ENCODE assay signal across 2 cellular contexts in genomic region chr9:129038109-129038852, GRCh38.
TF ChIP-seq lines count a peak whose summit lies in the region.

No MANE protein-coding gene starts in this region.

TF ChIP-seq in K562, 482 proteins besides CTCF, POLR2A, EP300 and RAD21 (continues in another document):
- TF ChIP-seq MIER1 (IDR thresholded peaks at IDR 0.05; ENCODE audit: low read depth) (no peak), EGR1 (conservative IDR thresholded peaks at IDR 0.05) (peak; percentile 52), NCOA4 (IDR thresholded peaks at IDR 0.05; ENCODE audit: partially characterized antibody) (no peak), POLR2B (IDR thresholded peaks at IDR 0.05; ENCODE audit: low read depth, partially characterized antibody) (no peak), MCM3 (IDR thresholded peaks at IDR 0.05) (no peak), IFI16 (CRISPR knock-in tag; IDR thresholded peaks at IDR 0.05) (no peak), NRF1 (conservative IDR thresholded peaks at IDR 0.05 in 1 of 2, IDR thresholded peaks at IDR 0.05 in 1 of 2) (no peak), ZNF780A (CRISPR knock-in tag; IDR thresholded peaks at IDR 0.05) (no peak), KDM4B (IDR thresholded peaks at IDR 0.05; ENCODE audit: borderline replicate concordance in 2 of 2, low read depth in 1 of 2) (no peak), FOXK2 (conservative IDR thresholded peaks at IDR 0.05 in 1 of 2, IDR thresholded peaks at IDR 0.05 in 1 of 2; ENCODE audit: low read depth in 2 of 2) (no peak), ZMIZ1 (IDR thresholded peaks at IDR 0.05; ENCODE audit: low read depth in 2 of 2, low read length in 2 of 2) (no peak), TCF7L2 (IDR thresholded peaks at IDR 0.05; ENCODE audit: low read depth, low read length) (no peak), SIX5 (IDR thresholded peaks at IDR 0.05; ENCODE audit: borderline replicate concordance in 1 of 2, insufficient read depth in 1 of 2, low read depth in 1 of 2, low read length in 2 of 2) (no peak)
- TF ChIP-seq, protein P1, sequence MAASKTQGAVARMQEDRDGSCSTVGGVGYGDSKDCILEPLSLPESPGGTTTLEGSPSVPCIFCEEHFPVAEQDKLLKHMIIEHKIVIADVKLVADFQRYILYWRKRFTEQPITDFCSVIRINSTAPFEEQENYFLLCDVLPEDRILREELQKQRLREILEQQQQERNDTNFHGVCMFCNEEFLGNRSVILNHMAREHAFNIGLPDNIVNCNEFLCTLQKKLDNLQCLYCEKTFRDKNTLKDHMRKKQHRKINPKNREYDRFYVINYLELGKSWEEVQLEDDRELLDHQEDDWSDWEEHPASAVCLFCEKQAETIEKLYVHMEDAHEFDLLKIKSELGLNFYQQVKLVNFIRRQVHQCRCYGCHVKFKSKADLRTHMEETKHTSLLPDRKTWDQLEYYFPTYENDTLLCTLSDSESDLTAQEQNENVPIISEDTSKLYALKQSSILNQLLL (CRISPR knock-in tag; IDR thresholded peaks at IDR 0.05; ENCODE audit: borderline replicate concordance): no peak
- TF ChIP-seq, protein P2, sequence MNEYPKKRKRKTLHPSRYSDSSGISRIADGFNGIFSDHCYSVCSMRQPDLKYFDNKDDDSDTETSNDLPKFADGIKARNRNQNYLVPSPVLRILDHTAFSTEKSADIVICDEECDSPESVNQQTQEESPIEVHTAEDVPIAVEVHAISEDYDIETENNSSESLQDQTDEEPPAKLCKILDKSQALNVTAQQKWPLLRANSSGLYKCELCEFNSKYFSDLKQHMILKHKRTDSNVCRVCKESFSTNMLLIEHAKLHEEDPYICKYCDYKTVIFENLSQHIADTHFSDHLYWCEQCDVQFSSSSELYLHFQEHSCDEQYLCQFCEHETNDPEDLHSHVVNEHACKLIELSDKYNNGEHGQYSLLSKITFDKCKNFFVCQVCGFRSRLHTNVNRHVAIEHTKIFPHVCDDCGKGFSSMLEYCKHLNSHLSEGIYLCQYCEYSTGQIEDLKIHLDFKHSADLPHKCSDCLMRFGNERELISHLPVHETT (CRISPR knock-in tag; conservative IDR thresholded peaks at IDR 0.05 in 1 of 2, IDR thresholded peaks at IDR 0.05 in 1 of 2): no peak
- TF ChIP-seq, protein P3, sequence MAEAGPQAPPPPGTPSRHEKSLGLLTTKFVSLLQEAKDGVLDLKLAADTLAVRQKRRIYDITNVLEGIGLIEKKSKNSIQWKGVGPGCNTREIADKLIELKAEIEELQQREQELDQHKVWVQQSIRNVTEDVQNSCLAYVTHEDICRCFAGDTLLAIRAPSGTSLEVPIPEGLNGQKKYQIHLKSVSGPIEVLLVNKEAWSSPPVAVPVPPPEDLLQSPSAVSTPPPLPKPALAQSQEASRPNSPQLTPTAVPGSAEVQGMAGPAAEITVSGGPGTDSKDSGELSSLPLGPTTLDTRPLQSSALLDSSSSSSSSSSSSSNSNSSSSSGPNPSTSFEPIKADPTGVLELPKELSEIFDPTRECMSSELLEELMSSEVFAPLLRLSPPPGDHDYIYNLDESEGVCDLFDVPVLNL (CRISPR knock-in tag; IDR thresholded peaks at IDR 0.05; ENCODE audit: low read depth): no peak
- TF ChIP-seq, protein P4, sequence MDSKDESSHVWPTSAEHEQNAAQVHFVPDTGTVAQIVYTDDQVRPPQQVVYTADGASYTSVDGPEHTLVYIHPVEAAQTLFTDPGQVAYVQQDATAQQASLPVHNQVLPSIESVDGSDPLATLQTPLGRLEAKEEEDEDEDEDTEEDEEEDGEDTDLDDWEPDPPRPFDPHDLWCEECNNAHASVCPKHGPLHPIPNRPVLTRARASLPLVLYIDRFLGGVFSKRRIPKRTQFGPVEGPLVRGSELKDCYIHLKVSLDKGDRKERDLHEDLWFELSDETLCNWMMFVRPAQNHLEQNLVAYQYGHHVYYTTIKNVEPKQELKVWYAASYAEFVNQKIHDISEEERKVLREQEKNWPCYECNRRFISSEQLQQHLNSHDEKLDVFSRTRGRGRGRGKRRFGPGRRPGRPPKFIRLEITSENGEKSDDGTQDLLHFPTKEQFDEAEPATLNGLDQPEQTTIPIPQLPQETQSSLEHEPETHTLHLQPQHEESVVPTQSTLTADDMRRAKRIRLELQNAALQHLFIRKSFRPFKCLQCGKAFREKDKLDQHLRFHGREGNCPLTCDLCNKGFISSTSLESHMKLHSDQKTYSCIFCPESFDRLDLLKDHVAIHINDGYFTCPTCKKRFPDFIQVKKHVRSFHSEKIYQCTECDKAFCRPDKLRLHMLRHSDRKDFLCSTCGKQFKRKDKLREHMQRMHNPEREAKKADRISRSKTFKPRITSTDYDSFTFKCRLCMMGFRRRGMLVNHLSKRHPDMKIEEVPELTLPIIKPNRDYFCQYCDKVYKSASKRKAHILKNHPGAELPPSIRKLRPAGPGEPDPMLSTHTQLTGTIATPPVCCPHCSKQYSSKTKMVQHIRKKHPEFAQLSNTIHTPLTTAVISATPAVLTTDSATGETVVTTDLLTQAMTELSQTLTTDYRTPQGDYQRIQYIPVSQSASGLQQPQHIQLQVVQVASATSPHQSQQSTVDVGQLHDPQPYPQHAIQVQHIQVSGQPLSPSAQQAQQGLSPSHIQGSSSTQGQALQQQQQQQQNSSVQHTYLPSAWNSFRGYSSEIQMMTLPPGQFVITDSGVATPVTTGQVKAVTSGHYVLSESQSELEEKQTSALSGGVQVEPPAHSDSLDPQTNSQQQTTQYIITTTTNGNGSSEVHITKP (IDR thresholded peaks at IDR 0.05; ENCODE audit: partially characterized antibody): peak; percentile 10

TF ChIP-seq in HepG2, 621 proteins besides CTCF, POLR2A, EP300 and RAD21 (continues in another document):
- TF ChIP-seq ATF4 (CRISPR knock-in tag; IDR thresholded peaks at IDR 0.05) (no peak), RFXAP (CRISPR knock-in tag; IDR thresholded peaks at IDR 0.05; ENCODE audit: borderline replicate concordance) (no peak), TGIF2 (CRISPR knock-in tag; IDR thresholded peaks at IDR 0.05) (0 out of 2 replicates have a peak, but pooled peaks have one; percentile 34), ZNF597 (CRISPR knock-in tag; IDR thresholded peaks at IDR 0.05) (no peak), ZNF670 (CRISPR knock-in tag; IDR thresholded peaks at IDR 0.05; ENCODE audit: borderline replicate concordance) (no peak), SMYD3 (CRISPR knock-in tag; IDR thresholded peaks at IDR 0.05) (no peak), ELF3 (CRISPR knock-in tag; IDR thresholded peaks at IDR 0.05) (0 out of 2 replicates have a peak, but pooled peaks have one; percentile 46), HNF4A (CRISPR knock-in tag; IDR thresholded peaks at IDR 0.05) (peak; percentile 87), ZNF556 (CRISPR knock-in tag; IDR thresholded peaks at IDR 0.05; ENCODE audit: borderline replicate concordance) (peak; percentile 39; the same call in 1 of the 2 replicates), ZSCAN21 (CRISPR knock-in tag; IDR thresholded peaks at IDR 0.05; ENCODE audit: borderline replicate concordance) (peak; percentile 95; the same call in 1 of the 2 replicates), NBN (conservative IDR thresholded peaks at IDR 0.05) (no peak), MYNN (CRISPR knock-in tag; IDR thresholded peaks at IDR 0.05; ENCODE audit: low read depth) (no peak), MYPOP (CRISPR knock-in tag; IDR thresholded peaks at IDR 0.05) (no peak), SKI (IDR thresholded peaks at IDR 0.05; ENCODE audit: partially characterized antibody) (peak; percentile 11), TFAP4 (IDR thresholded peaks at IDR 0.05; ENCODE audit: borderline replicate concordance, low read depth) (peak; percentile 96), SAP130 (CRISPR knock-in tag; IDR thresholded peaks at IDR 0.05; ENCODE audit: low read depth) (peak; percentile 78), ZNF230 (CRISPR knock-in tag; IDR thresholded peaks at IDR 0.05) (peak; percentile 70; the same call in 1 of the 2 replicates), PRPF4 (IDR thresholded peaks at IDR 0.05; ENCODE audit: low read depth, low read length, poor library complexity, severe bottlenecking) (no peak), ETV5 (CRISPR knock-in tag; IDR thresholded peaks at IDR 0.05; ENCODE audit: borderline replicate concordance) (peak; percentile 58; the same call in 1 of the 2 replicates), GFI1 (CRISPR knock-in tag; IDR thresholded peaks at IDR 0.05; ENCODE audit: borderline replicate concordance) (peak; percentile 66; the same call in 1 of the 2 replicates), SRF (IDR thresholded peaks at IDR 0.05; ENCODE audit: low read depth, low read length) (no peak), ZFP41 (CRISPR knock-in tag; IDR thresholded peaks at IDR 0.05; ENCODE audit: borderline replicate concordance) (no peak)
- TF ChIP-seq, protein P5, sequence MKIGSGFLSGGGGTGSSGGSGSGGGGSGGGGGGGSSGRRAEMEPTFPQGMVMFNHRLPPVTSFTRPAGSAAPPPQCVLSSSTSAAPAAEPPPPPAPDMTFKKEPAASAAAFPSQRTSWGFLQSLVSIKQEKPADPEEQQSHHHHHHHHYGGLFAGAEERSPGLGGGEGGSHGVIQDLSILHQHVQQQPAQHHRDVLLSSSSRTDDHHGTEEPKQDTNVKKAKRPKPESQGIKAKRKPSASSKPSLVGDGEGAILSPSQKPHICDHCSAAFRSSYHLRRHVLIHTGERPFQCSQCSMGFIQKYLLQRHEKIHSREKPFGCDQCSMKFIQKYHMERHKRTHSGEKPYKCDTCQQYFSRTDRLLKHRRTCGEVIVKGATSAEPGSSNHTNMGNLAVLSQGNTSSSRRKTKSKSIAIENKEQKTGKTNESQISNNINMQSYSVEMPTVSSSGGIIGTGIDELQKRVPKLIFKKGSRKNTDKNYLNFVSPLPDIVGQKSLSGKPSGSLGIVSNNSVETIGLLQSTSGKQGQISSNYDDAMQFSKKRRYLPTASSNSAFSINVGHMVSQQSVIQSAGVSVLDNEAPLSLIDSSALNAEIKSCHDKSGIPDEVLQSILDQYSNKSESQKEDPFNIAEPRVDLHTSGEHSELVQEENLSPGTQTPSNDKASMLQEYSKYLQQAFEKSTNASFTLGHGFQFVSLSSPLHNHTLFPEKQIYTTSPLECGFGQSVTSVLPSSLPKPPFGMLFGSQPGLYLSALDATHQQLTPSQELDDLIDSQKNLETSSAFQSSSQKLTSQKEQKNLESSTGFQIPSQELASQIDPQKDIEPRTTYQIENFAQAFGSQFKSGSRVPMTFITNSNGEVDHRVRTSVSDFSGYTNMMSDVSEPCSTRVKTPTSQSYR (CRISPR knock-in tag; IDR thresholded peaks at IDR 0.05; ENCODE audit: borderline replicate concordance): no peak; the same call in 1 of the 2 replicates
- TF ChIP-seq, protein P6, sequence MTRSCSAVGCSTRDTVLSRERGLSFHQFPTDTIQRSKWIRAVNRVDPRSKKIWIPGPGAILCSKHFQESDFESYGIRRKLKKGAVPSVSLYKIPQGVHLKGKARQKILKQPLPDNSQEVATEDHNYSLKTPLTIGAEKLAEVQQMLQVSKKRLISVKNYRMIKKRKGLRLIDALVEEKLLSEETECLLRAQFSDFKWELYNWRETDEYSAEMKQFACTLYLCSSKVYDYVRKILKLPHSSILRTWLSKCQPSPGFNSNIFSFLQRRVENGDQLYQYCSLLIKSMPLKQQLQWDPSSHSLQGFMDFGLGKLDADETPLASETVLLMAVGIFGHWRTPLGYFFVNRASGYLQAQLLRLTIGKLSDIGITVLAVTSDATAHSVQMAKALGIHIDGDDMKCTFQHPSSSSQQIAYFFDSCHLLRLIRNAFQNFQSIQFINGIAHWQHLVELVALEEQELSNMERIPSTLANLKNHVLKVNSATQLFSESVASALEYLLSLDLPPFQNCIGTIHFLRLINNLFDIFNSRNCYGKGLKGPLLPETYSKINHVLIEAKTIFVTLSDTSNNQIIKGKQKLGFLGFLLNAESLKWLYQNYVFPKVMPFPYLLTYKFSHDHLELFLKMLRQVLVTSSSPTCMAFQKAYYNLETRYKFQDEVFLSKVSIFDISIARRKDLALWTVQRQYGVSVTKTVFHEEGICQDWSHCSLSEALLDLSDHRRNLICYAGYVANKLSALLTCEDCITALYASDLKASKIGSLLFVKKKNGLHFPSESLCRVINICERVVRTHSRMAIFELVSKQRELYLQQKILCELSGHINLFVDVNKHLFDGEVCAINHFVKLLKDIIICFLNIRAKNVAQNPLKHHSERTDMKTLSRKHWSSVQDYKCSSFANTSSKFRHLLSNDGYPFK (CRISPR knock-in tag; IDR thresholded peaks at IDR 0.05; ENCODE audit: borderline replicate concordance): peak; percentile 22; the same call in 1 of the 2 replicates
